ENCODE assay signal across 14 cellular contexts in genomic region chr2:191167766-191168165, GRCh38. TPM values are rescaled to one million over a fixed set of nuclear protein-coding genes. Genes with fewer than 3 reads are reported as not detected.
DNase-seq lines count a peak whose midpoint lies in the region; ATAC-seq and TF ChIP-seq lines count a peak whose summit lies in the region.
"Had no signal": no experiment of that assay in that cellular context is flagged by ENCODE, and none has a peak within 500 bp of the region (broad histone marks: within the 10 kb centered on the region; RNA-seq: fewer than 3 reads in every experiment).

No MANE protein-coding gene starts in this region.

- H3K27ac Mint-ChIP-seq in stimulated activated memory B cell treated with anti-CD40 and anti-IgM and Interleukin-4, amounts not matched to agents 10 μg/mL and 1 μg/mL and 100 μg/mL, for 72 hours, result no peak overlapping the region
- peak overlapping the region in 1 of 7 donors; percentile 54 for H3K27ac Mint-ChIP-seq in CD4-positive, alpha-beta memory T cell
- H3K27ac Mint-ChIP-seq: activated naive CD8-positive, alpha-beta T cell treated with anti-CD3 and anti-CD28 coated beads, Interleukin-2, amount 10 ng/mL, durations not matched to agents 7 days and 5 days had no signal

- H3K4me3 ChIP-seq in A673 (ENCODE audit: low read depth, low read length, poor library complexity, severe bottlenecking), result no peak overlapping the region
- no peak overlapping the region for H3K4me3 ChIP-seq in right lobe of liver
- H3K4me3 ChIP-seq in CD4-positive, alpha-beta memory T cell (ENCODE audit: low read length in 2 of 2), result no peak overlapping the region

- no peaks in the 10 kb centered on the region for H3K36me3 Mint-ChIP-seq in stimulated activated memory B cell treated with anti-CD40 and anti-IgM and Interleukin-4, amounts not matched to agents 10 μg/mL and 1 μg/mL and 100 μg/mL, for 72 hours
- H3K36me3 Mint-ChIP-seq in CD4-positive, alpha-beta memory T cell, result no peaks in the 10 kb centered on the region

- H3K36me3 ChIP-seq in A673 (ENCODE audit: insufficient read depth, low read length, poor library complexity, severe bottlenecking) (no peaks in the 10 kb centered on the region), right lobe of liver (no peaks in the 10 kb centered on the region)
- no peaks in the 10 kb centered on the region for H3K36me3 ChIP-seq in CD4-positive, alpha-beta memory T cell (ENCODE audit: insufficient read depth, low read length)

- H3K4me1 ChIP-seq in A673 (ENCODE audit: insufficient read depth, low read length, poor library complexity, severe bottlenecking) (peaks cover 14% of the 10 kb centered on the region), right lobe of liver (peaks cover 0 to 80% (median 27%) of the 10 kb centered on the region in 4 donors)
- peaks cover 7% of the 10 kb centered on the region for H3K4me1 ChIP-seq in CD4-positive, alpha-beta memory T cell (ENCODE audit: insufficient read depth, low read length)

- H3K27me3 Mint-ChIP-seq in stimulated activated memory B cell treated with anti-CD40 and anti-IgM and Interleukin-4, amounts not matched to agents 10 μg/mL and 1 μg/mL and 100 μg/mL, for 72 hours, result peaks cover 23% of the 10 kb centered on the region
- no peaks in the 10 kb centered on the region for H3K27me3 Mint-ChIP-seq in CD4-positive, alpha-beta memory T cell
- H3K27me3 Mint-ChIP-seq: activated naive CD8-positive, alpha-beta T cell treated with anti-CD3 and anti-CD28 coated beads, Interleukin-2, amount 10 ng/mL, durations not matched to agents 7 days and 5 days had no signal

- BruUV-seq in A673 (replicated peaks; lab: Mats Ljungman, UMichigan), result no TSS peak

- TF ChIP-seq CTCF in A673 (conservative IDR thresholded peaks at IDR 0.05; ENCODE audit: low read depth, low read length) (no peak), right lobe of liver (IDR thresholded peaks at IDR 0.05) (no peak)

- H3K4me3 Mint-ChIP-seq in stimulated activated memory B cell treated with anti-CD40 and anti-IgM and Interleukin-4, amounts not matched to agents 10 μg/mL and 1 μg/mL and 100 μg/mL, for 72 hours, result no peak overlapping the region
- no peak overlapping the region for H3K4me3 Mint-ChIP-seq in CD4-positive, alpha-beta memory T cell
- H3K4me3 Mint-ChIP-seq: activated naive CD8-positive, alpha-beta T cell treated with anti-CD3 and anti-CD28 coated beads, Interleukin-2, amount 10 ng/mL, durations not matched to agents 7 days and 5 days had no signal

- H3K27ac ChIP-seq in A673 (ENCODE audit: low read depth, low read length, poor library complexity, severe bottlenecking) (no peak overlapping the region), right lobe of liver (peak overlapping the region; percentile 27 to 78 (median 71))
- no peak overlapping the region for H3K27ac ChIP-seq in CD4-positive, alpha-beta memory T cell (ENCODE audit: low read depth, low read length)
- H3K27ac ChIP-seq: C4-2B had no signal

- intact Hi-C loops in A673 (cut with micrococcal nuclease; ENCODE audit: unreplicated experiment), result no loop called here
- intact Hi-C loops in right lobe of liver (cut with DNase I), result loop anchor here in 1 of 2 donors (10.0 kb wide), 1 partner anchor 337 kb away; no protein-coding TSS in a partner anchor
- intact Hi-C loops in CD4-positive, alpha-beta memory T cell (cut with micrococcal nuclease), result no loop called here

- H3K27me3 ChIP-seq in A673 (replicated peaks; ENCODE audit: insufficient read depth, low read depth, low read length, poor library complexity), result no peaks in the 10 kb centered on the region
- no peaks in the 10 kb centered on the region for H3K27me3 ChIP-seq in right lobe of liver
- no peaks in the 10 kb centered on the region for H3K27me3 ChIP-seq in CD4-positive, alpha-beta memory T cell (ENCODE audit: insufficient read depth, low read length)

- peak in 3 of 4 donors; percentile 17 to 24 (median 22) for ATAC-seq in right lobe of liver
- ATAC-seq in stimulated activated memory B cell treated with anti-CD40 and anti-IgM and Interleukin-4, amounts not matched to agents 10 μg/mL and 1 μg/mL and 100 μg/mL, for 72 hours, result no peak

- CTCF ChIA-PET in A673 (lab: Charles Lee), result no interaction called here
- CTCF ChIA-PET in CD4-positive, alpha-beta memory T cell (lab: Charles Lee; ENCODE audit: partially characterized antibody), result interaction anchor here (0.7 to 10.6 kb wide), 8 partner anchors 9 to 995 kb away, joined by 3 to 84 read pairs (median 7); no protein-coding TSS in a partner anchor

- no peak for TF ChIP-seq POLR2A in right lobe of liver (IDR thresholded peaks at IDR 0.05)

- DNase-seq in A673 (ENCODE audit: low spot score) (peak; percentile 56), HT-29 (ENCODE audit: low spot score) (peak; percentile 41), dedifferentiated amniotic fluid mesenchymal stem cell (ENCODE audit: extremely low spot score) (peak; percentile 66), right lobe of liver (no peak), HuH-7.5 (ENCODE audit: low spot score) (no peak)
- no peak for DNase-seq in activated CD4-positive, alpha-beta T cell treated with anti-CD3 and anti-CD28 coated beads for 48 hours
- DNase-seq in CD4-positive, alpha-beta memory T cell, result no peak
- DNase-seq: activated CD4-positive, alpha-beta T cell treated with anti-CD3 and anti-CD28 coated beads, Interleukin-2, amount 50 U/mL, for 1 hour; activated naive CD8-positive, alpha-beta T cell treated with anti-CD3 and anti-CD28 coated beads, Interleukin-2, amount 10 ng/mL, durations not matched to agents 7 days and 5 days; NCI-H1092 treated with DMSO at 0.1 percent for 48 hours; NCI-H774; retina had no signal

- no peaks in the 10 kb centered on the region for H3K9me3 ChIP-seq in A673 (ENCODE audit: low read depth, low read length, poor library complexity, severe bottlenecking)
- no peaks in the 10 kb centered on the region for H3K9me3 ChIP-seq in right lobe of liver
- no peaks in the 10 kb centered on the region for H3K9me3 ChIP-seq in CD4-positive, alpha-beta memory T cell (ENCODE audit: control insufficient read depth in 1 of 2, low read length in 2 of 2)

- 11% methylated on average over 2 of the region's 2 CpGs for WGBS in right lobe of liver (ENCODE audit: insufficient coverage, low coverage, low lambda C conversion rate, missing lambda C conversion rate)

- H3K9me3 Mint-ChIP-seq in stimulated activated memory B cell treated with anti-CD40 and anti-IgM and Interleukin-4, amounts not matched to agents 10 μg/mL and 1 μg/mL and 100 μg/mL, for 72 hours, result no peaks in the 10 kb centered on the region
- no peaks in the 10 kb centered on the region for H3K9me3 Mint-ChIP-seq in CD4-positive, alpha-beta memory T cell
- H3K9me3 Mint-ChIP-seq: activated naive CD8-positive, alpha-beta T cell treated with anti-CD3 and anti-CD28 coated beads, Interleukin-2, amount 10 ng/mL, durations not matched to agents 7 days and 5 days had no signal

- POLR2A ChIA-PET in A673 (lab: Charles Lee; ENCODE audit: low non-redundant PET), result no interaction called here
- POLR2A ChIA-PET in CD4-positive, alpha-beta memory T cell (lab: Charles Lee; ENCODE audit: partially characterized antibody), result interaction anchor here (0.6 kb wide), 1 partner anchor 9 kb away, joined by 3 read pairs; no protein-coding TSS in a partner anchor

- peaks cover 5% of the 10 kb centered on the region for H3K4me1 Mint-ChIP-seq in stimulated activated memory B cell treated with anti-CD40 and anti-IgM and Interleukin-4, amounts not matched to agents 10 μg/mL and 1 μg/mL and 100 μg/mL, for 72 hours
- peaks cover 10 to 16% (median 13%) of the 10 kb centered on the region in 4 donors for H3K4me1 Mint-ChIP-seq in CD4-positive, alpha-beta memory T cell

RNA-seq across cellular contexts. Expression of gene STAT4, which starts 17.0 kb away (rescaled TPM):
- 0.33 and 0.71 TPM in 2 replicates for total RNA-seq in A673 (2021)
- 0.39 TPM in 1 of 2 replicates, not detected in the other for total RNA-seq in HT-29 (2014; rRNA removed; shearing (Covaris generic))
- total RNA-seq in right lobe of liver, result 1 to 10 TPM in 5 of 6 experiments, under 1 TPM in 1; 0.90 to 6.1 (median 3.2) TPM
- 100 to 1,000 TPM; 114 to 119 TPM for total RNA-seq in CD4-positive, alpha-beta memory T cell
- polyA plus RNA-seq in CD4-positive, alpha-beta memory T cell, result 10 to 100 TPM; 69.7 to 76.6 TPM

Comparison
In these comparisons a context has a peak if more than half of its experiments do, and no peak if none do; other contexts are left out.
1. DNase-seq: peak in A673 (single experiment), HT-29 (single experiment) and dedifferentiated amniotic fluid mesenchymal stem cell (single experiment); none in right lobe of liver (0 of 3), HuH-7.5 (single experiment), activated CD4-positive, alpha-beta T cell treated with anti-CD3 and anti-CD28 coated beads for 48 hours (single experiment) and CD4-positive, alpha-beta memory T cell (0 of 5).
2. H3K27ac ChIP-seq: peak in right lobe of liver (3 of 3); none in A673 (single experiment) and CD4-positive, alpha-beta memory T cell (single experiment).
3. RNA of gene STAT4, which starts 17.0 kb away (total RNA-seq): 114 to 119 TPM in CD4-positive, alpha-beta memory T cell; 0.90 to 6.1 TPM in right lobe of liver, 0.33 to 0.71 TPM in A673 and 0.39 TPM in HT-29; every median in the first group is over 10 times any median in the second.